ENCODE assay signal across 16 cellular contexts in genomic region chr4:95231713-95232112, GRCh38.
DNase-seq lines count a peak whose midpoint lies in the region; ATAC-seq and TF ChIP-seq lines count a peak whose summit lies in the region.
"Had no signal": no experiment of that assay in that cellular context is flagged by ENCODE, and none has a peak within 500 bp of the region (broad histone marks: within the 10 kb centered on the region; RNA-seq: fewer than 3 reads in every experiment).

No MANE protein-coding gene starts in this region.

- no peak overlapping the region for H3K18ac ChIP-seq in mesendoderm (ENCODE audit: low read length)

- BruUV-seq in Caco-2 (replicated peaks; lab: Mats Ljungman, UMichigan), result no TSS peak

- H3K27me3 ChIP-seq in Caco-2 (replicated peaks; ENCODE audit: control insufficient read depth, insufficient read depth, low read length) (no peaks in the 10 kb centered on the region), mesendoderm (ENCODE audit: insufficient read depth, low read length, poor library complexity) (no peaks in the 10 kb centered on the region)
- no peaks in the 10 kb centered on the region for H3K27me3 ChIP-seq in CD4-positive, alpha-beta T cell (ENCODE audit: control insufficient read depth, insufficient read depth, low read length)

- intact Hi-C loops in Caco-2 (cut with micrococcal nuclease; ENCODE audit: unreplicated experiment), result loop anchor here (1.0 kb wide), 1 partner anchor 11 kb away; no protein-coding TSS in a partner anchor
- intact Hi-C loops in CD4-positive, alpha-beta T cell (cut with DNase I, micrococcal nuclease), result no loop called here

- no peak overlapping the region for H4K8ac ChIP-seq in mesendoderm (ENCODE audit: low read depth, low read length)

- H2AK5ac ChIP-seq in mesendoderm (ENCODE audit: low read length), result no peak overlapping the region

- CTCF ChIA-PET in Caco-2 (lab: Charles Lee), result interaction anchor here (1.1 kb wide), 1 partner anchor 11 kb away, joined by 3 read pairs; no protein-coding TSS in a partner anchor
- CTCF ChIA-PET in CD4-positive, alpha-beta T cell (lab: Charles Lee), result no interaction called here

- no peak overlapping the region for H3K9ac ChIP-seq in mesendoderm (ENCODE audit: low read length)

- no peak for ATAC-seq in CD4-positive, alpha-beta T cell (ENCODE audit: poor library complexity)
- ATAC-seq in HG03432 (IDR thresholded peaks at IDR 0.05; ENCODE audit: unreplicated experiment), result no peak
- ATAC-seq: PC-3 had no signal

- H3K9me3 ChIP-seq in Caco-2, result no peaks in the 10 kb centered on the region
- no peaks in the 10 kb centered on the region for H3K9me3 ChIP-seq in CD4-positive, alpha-beta T cell (ENCODE audit: control insufficient read depth, low read length)

- no peak overlapping the region for H3K23ac ChIP-seq in mesendoderm (ENCODE audit: low read length)

- H2BK15ac ChIP-seq in mesendoderm (replicated peaks; ENCODE audit: low read depth), result no peak overlapping the region

- H3K4me1 ChIP-seq in Caco-2 (peaks cover 12% of the 10 kb centered on the region), mesendoderm (ENCODE audit: control insufficient read depth, low read depth, low read length) (no peaks in the 10 kb centered on the region)

- no peak overlapping the region for H3K4me3 Mint-ChIP-seq in Caco-2 (ENCODE audit: unreplicated experiment)
- no peak overlapping the region for H3K4me3 Mint-ChIP-seq in CD4-positive, alpha-beta T cell

- no peaks in the 10 kb centered on the region for H3K9me3 Mint-ChIP-seq in Caco-2 (ENCODE audit: unreplicated experiment)
- peaks cover 2% of the 10 kb centered on the region for H3K9me3 Mint-ChIP-seq in CD4-positive, alpha-beta T cell

- H4K5ac ChIP-seq in mesendoderm (ENCODE audit: low read length), result no peak overlapping the region

- no peak overlapping the region for H3K4ac ChIP-seq in mesendoderm (ENCODE audit: low read depth, low read length)

- no peak for TF ChIP-seq CTCF in Caco-2 (IDR thresholded peaks at IDR 0.05; ENCODE audit: insufficient read depth in 1 of 2, low read depth in 1 of 2, low read length in 1 of 2, severe bottlenecking in 1 of 2, unreplicated experiment in 1 of 2)
- no peak for TF ChIP-seq CTCF in CD4-positive, alpha-beta T cell (IDR thresholded peaks at IDR 0.05)

- POLR2A ChIA-PET in Caco-2 (lab: Charles Lee), result no interaction called here
- POLR2A ChIA-PET in CD4-positive, alpha-beta T cell (lab: Charles Lee), result no interaction called here

- H3K27ac ChIP-seq in cingulate gyrus (ENCODE audit: low read depth, low read length) (peak overlapping the region; percentile 93), mesendoderm (ENCODE audit: low read depth, low read length) (no peak overlapping the region)
- H3K27ac ChIP-seq in CD4-positive, alpha-beta T cell (ENCODE audit: low read depth, low read length), result no peak overlapping the region

- H3K27ac Mint-ChIP-seq in Caco-2 (ENCODE audit: unreplicated experiment), result no peak overlapping the region
- H3K27ac Mint-ChIP-seq in CD4-positive, alpha-beta T cell, result no peak overlapping the region

- H3K4me2 ChIP-seq in mesendoderm (ENCODE audit: low read length), result no peak overlapping the region

- H2BK120ac ChIP-seq in mesendoderm (ENCODE audit: low read depth, low read length), result no peak overlapping the region

- peaks cover 7% of the 10 kb centered on the region for H3K4me1 Mint-ChIP-seq in Caco-2 (ENCODE audit: low read depth, unreplicated experiment)
- H3K4me1 Mint-ChIP-seq in CD4-positive, alpha-beta T cell (ENCODE audit: low read depth), result no peaks in the 10 kb centered on the region

- H2BK5ac ChIP-seq in mesendoderm (ENCODE audit: low read length), result no peak overlapping the region

- no peaks in the 10 kb centered on the region for H3K36me3 Mint-ChIP-seq in Caco-2 (ENCODE audit: insufficient read depth, unreplicated experiment)
- H3K36me3 Mint-ChIP-seq in CD4-positive, alpha-beta T cell (ENCODE audit: low read depth), result no peaks in the 10 kb centered on the region

- H3K36me3 ChIP-seq in Caco-2 (ENCODE audit: control insufficient read depth, insufficient read depth, low read length), result no peaks in the 10 kb centered on the region
- no peaks in the 10 kb centered on the region for H3K36me3 ChIP-seq in mesendoderm (ENCODE audit: control insufficient read depth, insufficient read depth, low read length)

- H3K4me3 ChIP-seq in Caco-2 (ENCODE audit: low read depth, low read length), result no peak overlapping the region
- no peak overlapping the region for H3K4me3 ChIP-seq in mesendoderm (ENCODE audit: low read length)

- H3K27me3 Mint-ChIP-seq in Caco-2 (ENCODE audit: insufficient read depth, unreplicated experiment), result no peaks in the 10 kb centered on the region
- no peaks in the 10 kb centered on the region for H3K27me3 Mint-ChIP-seq in CD4-positive, alpha-beta T cell

- H3K79me2 ChIP-seq in mesendoderm (ENCODE audit: control insufficient read depth, insufficient read depth, low read length), result no peaks in the 10 kb centered on the region

- no peaks in the 10 kb centered on the region for H3K79me1 ChIP-seq in mesendoderm (ENCODE audit: low read length)

- peak; percentile 25 to 65 for DNase-seq in Caco-2
- DNase-seq in mesendoderm, result peak; percentile 36
- DNase-seq in stimulated activated CD4-positive, alpha-beta T cell treated with anti-CD3 and anti-CD28 coated beads, Interleukin-4, amount 100 ng/mL, for 24 hours, result no peak
- no peak for DNase-seq in activated CD4-positive, alpha-beta T cell treated with anti-CD3 and anti-CD28 coated beads, Interleukin-2, amount 50 U/mL, for 48 hours
- no peak for DNase-seq in CD4-positive, alpha-beta T cell
- DNase-seq: GF-D8, H7, IMR-90, NCI-H1092, NCI-H1694, NCI-H345, NCI-H526 treated with DMSO at 0.1 percent for 48 hours, PC-3 had no signal

- H3K56ac ChIP-seq in mesendoderm (ENCODE audit: low read length), result no peak overlapping the region

TF ChIP-seq in PFSK-1, 5 proteins besides CTCF, POLR2A, EP300 and RAD21:
- TF ChIP-seq POLR2AphosphoS5 (IDR thresholded peaks at IDR 0.05; ENCODE audit: low read depth, low read length) (no peak), SIN3A (IDR thresholded peaks at IDR 0.05; ENCODE audit: borderline replicate concordance, insufficient read depth, low read length) (0 out of 2 replicates have a peak, but pooled peaks have one; percentile 47)
TF ChIP-seq in PFSK-1: peak in this region for 1.

Comparison
In these comparisons a context has a peak if more than half of its experiments do, and no peak if none do; other contexts are left out.
1. DNase-seq: peak in Caco-2 (2 of 2) and mesendoderm (single experiment); none in stimulated activated CD4-positive, alpha-beta T cell treated with anti-CD3 and anti-CD28 coated beads, Interleukin-4, amount 100 ng/mL, for 24 hours (single experiment), activated CD4-positive, alpha-beta T cell treated with anti-CD3 and anti-CD28 coated beads, Interleukin-2, amount 50 U/mL, for 48 hours (0 of 2) and CD4-positive, alpha-beta T cell (0 of 10).